21 cellular contexts compared by ENCODE assay signal in genomic region chr13:70237131-70237530, GRCh38.
"Had no signal": no experiment of that assay in that cellular context is flagged by ENCODE, and none has a peak within 500 bp of the region (broad histone marks: within the 10 kb centered on the region; RNA-seq: fewer than 3 reads in every experiment).

No MANE protein-coding gene starts in this region.

- H2AFZ ChIP-seq: hepatocyte had no signal

- H3K9me3 ChIP-seq: mucosa of descending colon, neutrophil, testis, vagina had no signal

- H3K79me2 ChIP-seq: hepatocyte had no signal

- H3K27ac ChIP-seq: hepatocyte, neutrophil, right atrium auricular region, sigmoid colon, skin epidermis, testis, tibial nerve, upper lobe of right lung, vagina had no signal

- H3K36me3 ChIP-seq: neutrophil, right atrium auricular region, sigmoid colon, tibial nerve, upper lobe of right lung, vagina had no signal

- ATAC-seq: left lobe of liver; mucosa of descending colon; naive thymus-derived CD8-positive, alpha-beta T cell; stimulated activated naive B cell treated with anti-CD40 and anti-IgM and Interleukin-4, amounts not matched to agents 10 μg/mL and 1 μg/mL and 100 μg/mL, for 72 hours; stimulated activated naive CD8-positive, alpha-beta T cell treated with anti-CD3 and anti-CD28 coated beads, Interleukin-15, amount 100 ng/mL, for 72 hours; upper lobe of right lung had no signal

- DNase-seq: effector CD4-positive, alpha-beta T cell; foreskin melanocyte; head of caudate nucleus; mammary epithelial cell; mucosa of descending colon; naive thymus-derived CD8-positive, alpha-beta T cell; posterior cingulate gyrus; sigmoid colon; stimulated activated CD4-positive, alpha-beta T cell treated with anti-CD3 and anti-CD28 coated beads, Interleukin-2, amount 100 ng/mL, for 24 hours; stimulated activated CD4-positive, alpha-beta T cell treated with anti-CD3 and anti-CD28 coated beads, Interleukin-4, amount 100 ng/mL, for 4 hours; stimulated activated naive B cell treated with anti-CD40 and anti-IgM and Interleukin-4, amounts not matched to agents 10 μg/mL and 1 μg/mL and 100 μg/mL, for 72 hours; stimulated activated naive CD8-positive, alpha-beta T cell treated with anti-CD3 and anti-CD28 coated beads, Interleukin-15, amount 100 ng/mL, for 72 hours; testis; upper lobe of right lung had no signal

- H3K27me3 ChIP-seq: hepatocyte, neutrophil, right atrium auricular region, sigmoid colon, testis, tibial nerve, upper lobe of right lung, vagina had no signal

- H3K4me1 ChIP-seq: right atrium auricular region, sigmoid colon, testis, tibial nerve, upper lobe of right lung, vagina had no signal

- H3K4me3 ChIP-seq: hepatocyte, mucosa of descending colon, right atrium auricular region, sigmoid colon, skin epidermis, testis, tibial nerve, upper lobe of right lung, vagina had no signal

- H3K4me2 ChIP-seq: hepatocyte had no signal
